Comparison of ENCODE assay signal across 13 cellular contexts in the genomic region with DNA sequence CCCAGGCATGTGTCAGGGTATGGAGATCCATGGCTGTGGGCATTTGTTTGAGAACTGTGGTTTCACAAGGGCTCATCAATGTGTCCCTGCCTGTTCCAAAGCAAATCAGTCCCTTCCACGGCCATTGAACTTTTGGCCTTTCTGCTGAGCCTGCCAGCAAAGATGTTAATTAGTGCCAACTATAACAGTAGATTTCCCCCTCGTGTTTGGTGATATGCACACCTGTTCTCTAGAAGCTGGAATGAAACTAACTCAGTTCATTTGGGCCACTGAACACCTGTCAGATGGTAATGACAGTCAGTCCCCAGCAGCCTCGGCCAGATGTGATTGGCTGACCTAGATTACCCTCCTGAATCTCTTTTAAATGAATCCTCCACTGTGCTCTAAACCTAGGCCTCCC. TPM values are rescaled to one million over a fixed set of nuclear protein-coding genes. Genes with fewer than 3 reads are reported as not detected.
A peak's percentile ranks its signal among the peaks of the same experiment; 100 is the strongest.
DNase-seq lines count a peak whose midpoint lies in the region; ATAC-seq, FAIRE-seq and TF ChIP-seq lines count a peak whose summit lies in the region.
"Had no signal": no experiment of that assay in that cellular context is flagged by ENCODE, and none has a peak within 500 bp of the region (broad histone marks: within the 10 kb centered on the region; RNA-seq: fewer than 3 reads in every experiment).

No MANE protein-coding gene starts in this region.

- H3K4me1 ChIP-seq in pancreas, result peaks cover 0 to 6% (median 0%) of the 10 kb centered on the region in 3 donors
- H3K4me1 ChIP-seq in breast epithelium, result no peaks in the 10 kb centered on the region
- H3K4me1 ChIP-seq: foreskin keratinocyte had no signal

- H3K36me3 ChIP-seq in pancreas (no peaks in the 10 kb centered on the region), breast epithelium (no peaks in the 10 kb centered on the region)

- no peak for TF ChIP-seq POLR2A in breast epithelium (IDR thresholded peaks at IDR 0.05)

- no peaks in the 10 kb centered on the region for H3K9me3 Mint-ChIP-seq in mesothelial cell of epicardium
- H3K9me3 Mint-ChIP-seq: activated naive CD4-positive, alpha-beta T cell treated with anti-CD3 and anti-CD28 coated beads, Interleukin-2, amount 50 U/mL, for 72 hours had no signal

- no peak overlapping the region for H3K27ac Mint-ChIP-seq in mesothelial cell of epicardium
- H3K27ac Mint-ChIP-seq: activated naive CD4-positive, alpha-beta T cell treated with anti-CD3 and anti-CD28 coated beads, Interleukin-2, amount 50 U/mL, for 72 hours had no signal

- ATAC-seq in HG02759 (IDR thresholded peaks at IDR 0.05; ENCODE audit: unreplicated experiment), result peak; percentile 39
- ATAC-seq in pancreas, result peak in 3 of 4 donors; percentile 42 to 66 (median 44)
- ATAC-seq: activated naive CD4-positive, alpha-beta T cell treated with anti-CD3 and anti-CD28 coated beads, Interleukin-2, amount 50 U/mL, for 72 hours; foreskin keratinocyte had no signal

- TF ChIP-seq CTCF in pancreas (IDR thresholded peaks at IDR 0.05), result no peak
- no peak for TF ChIP-seq CTCF in mesothelial cell of epicardium (IDR thresholded peaks at IDR 0.05; ENCODE audit: unreplicated experiment)
- no peak for TF ChIP-seq CTCF in breast epithelium (IDR thresholded peaks at IDR 0.05)

- no peaks in the 10 kb centered on the region for H3K36me3 Mint-ChIP-seq in mesothelial cell of epicardium
- H3K36me3 Mint-ChIP-seq: activated naive CD4-positive, alpha-beta T cell treated with anti-CD3 and anti-CD28 coated beads, Interleukin-2, amount 50 U/mL, for 72 hours had no signal

- no peak overlapping the region for H3K4me3 Mint-ChIP-seq in mesothelial cell of epicardium

- DNase-seq in GM19239 (ENCODE audit: insufficient read length, low spot score) (peak; percentile 14), NCI-H2107 treated with DMSO at 0.1 percent for 48 hours (lab: John Stamatoyannopoulos, UW; ENCODE audit: unreplicated experiment) (peak; percentile 78), pancreas (no peak), mesothelial cell of epicardium (ENCODE audit: low spot score in 2 of 2, unreplicated experiment in 2 of 2) (no peak), breast epithelium (ENCODE audit: low spot score in 2 of 2) (no peak), OCI-M2 (lab: John Stamatoyannopoulos, UW; ENCODE audit: unreplicated experiment) (no peak)
- DNase-seq: foreskin keratinocyte, H7, occipital lobe had no signal

- H3K4me3 ChIP-seq in pancreas, result no peak overlapping the region
- H3K4me3 ChIP-seq in breast epithelium, result no peak overlapping the region

- FAIRE-seq in GM19239 (lab: Jason Lieb, UNC), result no peak
- FAIRE-seq in pancreas (lab: Jason Lieb, UNC), result no peak
- FAIRE-seq: D721Med, GM12892 had no signal

- H3K27me3 Mint-ChIP-seq in mesothelial cell of epicardium (ENCODE audit: low read depth), result peaks cover 35% of the 10 kb centered on the region

- H3K9me3 ChIP-seq in pancreas (no peaks in the 10 kb centered on the region), breast epithelium (no peaks in the 10 kb centered on the region)

- intact Hi-C loops in pancreas (cut with DNase I) (no loop called here), breast epithelium (cut with DNase I; ENCODE audit: low total_unique reads) (no loop called here)

- H3K4me1 Mint-ChIP-seq in mesothelial cell of epicardium, result peaks cover 2% of the 10 kb centered on the region

- no peak overlapping the region for H3K27ac ChIP-seq in pancreas
- no peak overlapping the region for H3K27ac ChIP-seq in breast epithelium
- H3K27ac ChIP-seq: foreskin keratinocyte had no signal

- WGBS in pancreas, 2 donors, result 7 to 10% methylated on average over 3 of the region's 3 CpGs

- no peaks in the 10 kb centered on the region for H3K27me3 ChIP-seq in pancreas
- H3K27me3 ChIP-seq in breast epithelium, result no peaks in the 10 kb centered on the region

RNA-seq across cellular contexts. Expression of a gene that starts 43.2 kb away (rescaled TPM):
- 1 to 10 TPM in 4 of 6 donors, under 1 TPM in 2; 0.55 to 5.3 (median 1.8) TPM for total RNA-seq in pancreas
- polyA plus RNA-seq in pancreas, result 1 to 10 TPM; 1.1 TPM
- 1.5 to 2.2 TPM (median 1.9 TPM) in 3 replicates for total RNA-seq in mesothelial cell of epicardium
- total RNA-seq in breast epithelium, result 10 to 100 TPM; 22.2 to 88.8 (median 37.7) TPM

Comparison
In these comparisons a context has a peak if more than half of its experiments do, and no peak if none do; other contexts are left out.
1. DNase-seq: peak in GM19239 (single experiment) and NCI-H2107 treated with DMSO at 0.1 percent for 48 hours (single experiment); none in pancreas (0 of 6), mesothelial cell of epicardium (0 of 2), breast epithelium (0 of 2) and OCI-M2 (single experiment).